Comparison of ENCODE assay signal across 8 cellular contexts in the genomic region with DNA sequence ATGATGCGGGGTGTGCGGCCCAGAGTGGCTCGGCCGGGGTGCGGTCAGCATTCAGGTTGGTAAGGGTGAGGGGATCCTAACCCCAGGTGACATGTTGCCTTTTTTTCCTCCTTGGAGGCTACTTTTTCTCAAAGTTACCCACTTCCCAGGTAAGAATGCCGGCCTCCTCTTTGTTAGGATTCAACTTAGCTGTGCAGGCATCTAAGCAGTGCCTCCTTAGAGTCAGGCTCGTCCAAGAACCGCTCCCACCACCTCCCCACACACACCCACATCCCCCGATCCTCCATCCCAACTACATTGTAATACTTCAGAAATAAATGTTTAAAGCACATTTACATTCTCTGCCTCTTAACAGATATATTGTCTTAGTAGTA. TPM values are rescaled to one million over a fixed set of nuclear protein-coding genes. Genes with fewer than 3 reads are reported as not detected.
DNase-seq lines count a peak whose midpoint lies in the region; TF ChIP-seq lines count a peak whose summit lies in the region.

No MANE protein-coding gene starts in this region.

- no peaks in the 10 kb centered on the region for H3K36me3 ChIP-seq in iPS-18a (ENCODE audit: control insufficient read depth, low read depth, low read length)
- H3K36me3 ChIP-seq in stomach = no peaks in the 10 kb centered on the region

- peak overlapping the region; percentile 62 for H3K4me3 Mint-ChIP-seq in activated CD4-positive, alpha-beta memory T cell treated with anti-CD3 and anti-CD28 coated beads, Interleukin-2, amount 10 ng/mL, durations not matched to agents 7 days and 5 days

- CTCF ChIA-PET in activated CD4-positive, alpha-beta memory T cell treated with anti-CD3 and anti-CD28 coated beads, Interleukin-2, amount 10 ng/mL, durations not matched to agents 7 days and 5 days (lab: Charles Lee) = interaction anchor here (1.5 kb wide), 1 partner anchor 18 kb away, joined by 4 read pairs; no protein-coding TSS in a partner anchor

- POLR2A ChIA-PET in activated CD4-positive, alpha-beta memory T cell treated with anti-CD3 and anti-CD28 coated beads, Interleukin-2, amount 10 ng/mL, durations not matched to agents 7 days and 5 days (lab: Charles Lee) = no interaction called here

- no peak for TF ChIP-seq CTCF in stomach (IDR thresholded peaks at IDR 0.05)

- H3K27ac Mint-ChIP-seq in activated CD4-positive, alpha-beta memory T cell treated with anti-CD3 and anti-CD28 coated beads, Interleukin-2, amount 10 ng/mL, durations not matched to agents 7 days and 5 days = no peak overlapping the region

- H3K9me3 Mint-ChIP-seq in activated CD4-positive, alpha-beta memory T cell treated with anti-CD3 and anti-CD28 coated beads, Interleukin-2, amount 10 ng/mL, durations not matched to agents 7 days and 5 days = no peaks in the 10 kb centered on the region

- H3K4me1 Mint-ChIP-seq in activated CD4-positive, alpha-beta memory T cell treated with anti-CD3 and anti-CD28 coated beads, Interleukin-2, amount 10 ng/mL, durations not matched to agents 7 days and 5 days = peaks cover 13% of the 10 kb centered on the region

- H3K4me3 ChIP-seq in iPS-18a (ENCODE audit: low read length) (peak overlapping the region; percentile 73), stomach (peak overlapping the region; percentile 51 to 78 (median 72))

- in situ Hi-C loops in KBM-7 (cut with MboI; ENCODE audit: low pct_unique_long_range_greater_than_20kb, low sequenced_read_pairs) = no loop called here

- peaks cover 51% of the 10 kb centered on the region for H3K27me3 Mint-ChIP-seq in activated CD4-positive, alpha-beta memory T cell treated with anti-CD3 and anti-CD28 coated beads, Interleukin-2, amount 10 ng/mL, durations not matched to agents 7 days and 5 days

- peak overlapping the region; percentile 45 for H3K9ac ChIP-seq in iPS-18a (ENCODE audit: low read length)

- H3K36me3 Mint-ChIP-seq in activated CD4-positive, alpha-beta memory T cell treated with anti-CD3 and anti-CD28 coated beads, Interleukin-2, amount 10 ng/mL, durations not matched to agents 7 days and 5 days (ENCODE audit: low read depth) = no peaks in the 10 kb centered on the region

- peaks cover 8% of the 10 kb centered on the region for H3K4me1 ChIP-seq in iPS-18a (ENCODE audit: control insufficient read depth, low read depth, low read length)
- H3K4me1 ChIP-seq in stomach = peaks cover 7 to 34% (median 32%) of the 10 kb centered on the region in 4 donors

- intact Hi-C loops in stomach (cut with DNase I; ENCODE audit: low total_unique reads) = no loop called here

- 13 to 28% (median 17%) methylated on average over 9 of the region's 9 CpGs for WGBS in stomach, 5 donors

- no peak for TF ChIP-seq POLR2A in stomach (IDR thresholded peaks at IDR 0.05)

- no peaks in the 10 kb centered on the region for H3K9me3 ChIP-seq in iPS-18a (ENCODE audit: control insufficient read depth, low read depth, low read length)
- no peaks in the 10 kb centered on the region for H3K9me3 ChIP-seq in stomach

- no peak overlapping the region for H3K27ac ChIP-seq in iPS-18a (ENCODE audit: low read length)
- peak overlapping the region in 4 of 5 donors; percentile 61 to 83 (median 68) for H3K27ac ChIP-seq in stomach

- peaks cover 62% of the 10 kb centered on the region for H3K27me3 ChIP-seq in iPS-18a (ENCODE audit: control insufficient read depth, insufficient read depth, low read length)
- peaks cover 0 to 43% (median 14%) of the 10 kb centered on the region in 3 donors for H3K27me3 ChIP-seq in stomach

- DNase-seq in NCI-H82 (lab: John Stamatoyannopoulos, UW) (peak; percentile 72), NCI-H82 treated with DMSO at 0.1 percent for 48 hours (lab: John Stamatoyannopoulos, UW; ENCODE audit: unreplicated experiment) (no peak), stomach (no peak), UCSD-AML1 (lab: John Stamatoyannopoulos, UW; ENCODE audit: unreplicated experiment) (no peak), KBM-7 (no peak), amniotic stem cell (lab: John Stamatoyannopoulos, UW) (no peak)
- no peak for DNase-seq in activated CD4-positive, alpha-beta memory T cell treated with anti-CD3 and anti-CD28 coated beads, Interleukin-2, amount 10 ng/mL, durations not matched to agents 7 days and 5 days

- TF ChIP-seq EP300 in stomach (IDR thresholded peaks at IDR 0.05) = no peak

RNA-seq across cellular contexts. Expression of a gene that starts 0.7 kb away (rescaled TPM):
- under 1 TPM; 0.25 to 0.38 TPM for total RNA-seq in activated CD4-positive, alpha-beta memory T cell treated with anti-CD3 and anti-CD28 coated beads, Interleukin-2, amount 10 ng/mL, durations not matched to agents 7 days and 5 days
- 1 to 10 TPM in 4 of 5 donors, not detected in 1; 1.3 to 6.2 (median 2.1) TPM for total RNA-seq in stomach
- 1 to 10 TPM in 1 of 3 donors, under 1 TPM in 2; 0.46 to 1.4 (median 0.58) TPM for polyA plus RNA-seq in stomach
